1 cellular context compared by ENCODE assay signal in the genomic region with DNA sequence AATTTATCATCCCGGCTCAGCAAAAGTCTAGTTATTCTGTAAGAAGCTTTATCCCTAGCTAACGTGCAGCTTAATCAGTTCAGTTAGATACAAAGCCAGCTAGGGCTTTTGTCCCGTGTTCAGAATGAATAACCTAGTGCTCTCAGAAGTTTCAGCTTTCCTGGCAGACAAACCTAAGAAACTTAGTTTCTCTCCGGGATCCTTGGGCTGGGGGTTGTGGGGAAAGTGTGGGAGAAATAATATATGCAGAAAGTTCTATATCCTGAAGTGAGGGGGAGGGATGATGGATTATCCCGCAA.
TF ChIP-seq lines count a peak whose summit lies in the region.

No MANE protein-coding gene starts in this region.

TF ChIP-seq in K562, 482 proteins besides CTCF, POLR2A, EP300 and RAD21:
- TF ChIP-seq, protein P1, sequence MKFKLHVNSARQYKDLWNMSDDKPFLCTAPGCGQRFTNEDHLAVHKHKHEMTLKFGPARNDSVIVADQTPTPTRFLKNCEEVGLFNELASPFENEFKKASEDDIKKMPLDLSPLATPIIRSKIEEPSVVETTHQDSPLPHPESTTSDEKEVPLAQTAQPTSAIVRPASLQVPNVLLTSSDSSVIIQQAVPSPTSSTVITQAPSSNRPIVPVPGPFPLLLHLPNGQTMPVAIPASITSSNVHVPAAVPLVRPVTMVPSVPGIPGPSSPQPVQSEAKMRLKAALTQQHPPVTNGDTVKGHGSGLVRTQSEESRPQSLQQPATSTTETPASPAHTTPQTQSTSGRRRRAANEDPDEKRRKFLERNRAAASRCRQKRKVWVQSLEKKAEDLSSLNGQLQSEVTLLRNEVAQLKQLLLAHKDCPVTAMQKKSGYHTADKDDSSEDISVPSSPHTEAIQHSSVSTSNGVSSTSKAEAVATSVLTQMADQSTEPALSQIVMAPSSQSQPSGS (CRISPR knock-in tag; IDR thresholded peaks at IDR 0.05) = no peak
- TF ChIP-seq CC2D1A (IDR thresholded peaks at IDR 0.05) = peak; percentile 20; the same call in 1 of the 2 replicates
